Comparison of ENCODE assay signal across 10 cellular contexts in the genomic region with DNA sequence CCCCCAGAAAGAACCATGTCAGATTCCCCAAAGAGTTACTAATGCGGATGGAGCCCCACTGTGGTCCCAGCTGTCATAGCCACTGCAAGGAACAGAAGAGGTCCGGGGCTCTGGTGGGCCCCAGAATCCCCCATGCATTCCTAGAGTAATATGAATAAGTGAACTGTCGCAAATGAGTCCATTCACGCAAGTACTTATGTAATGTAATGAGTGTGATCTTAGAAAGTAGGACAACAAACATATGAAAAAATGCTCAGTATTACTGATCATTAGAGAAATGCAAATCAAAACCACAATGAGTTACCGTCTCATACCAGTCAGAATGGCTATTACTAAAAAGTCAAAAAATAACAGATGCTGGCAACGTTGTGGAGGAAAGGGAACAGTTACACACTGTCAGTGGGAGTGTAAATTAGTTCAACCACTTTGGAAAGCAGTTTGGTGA.
A peak's percentile ranks its signal among the peaks of the same experiment; 100 is the strongest.
DNase-seq lines count a peak whose midpoint lies in the region; ATAC-seq and TF ChIP-seq lines count a peak whose summit lies in the region.
"Had no signal": no experiment of that assay in that cellular context is flagged by ENCODE, and none has a peak within 500 bp of the region (broad histone marks: within the 10 kb centered on the region; RNA-seq: fewer than 3 reads in every experiment).

No MANE protein-coding gene starts in this region.

- H3K4me1 ChIP-seq in heart right ventricle = peaks cover 0 to 6% (median 0%) of the 10 kb centered on the region in 9 donors

- ATAC-seq in GM21447 (IDR thresholded peaks at IDR 0.05; ENCODE audit: unreplicated experiment) (peak; percentile 71), HG03108 (IDR thresholded peaks at IDR 0.05; ENCODE audit: unreplicated experiment) (peak; percentile 50), sciatic nerve (peak; percentile 4), heart right ventricle (no peak)

- TF ChIP-seq CTCF in heart right ventricle (IDR thresholded peaks at IDR 0.05) = no peak

- no peaks in the 10 kb centered on the region for H3K27me3 Mint-ChIP-seq in activated T-cell treated with anti-CD3 and anti-CD28 coated beads, Interleukin-2, amount 50 U/mL, for 24 hours

- intact Hi-C loops in sciatic nerve (cut with DNase I) = no loop called here
- intact Hi-C loops in heart right ventricle (cut with DNase I) = no loop called here

- WGBS in heart right ventricle, 2 donors = 65 to 78% methylated on average over 6 of the region's 6 CpGs

- no peak overlapping the region for H3K4me3 ChIP-seq in heart right ventricle

- DNase-seq in activated T-cell treated with anti-CD3 and anti-CD28 coated beads, Interleukin-2, amount 50 U/mL, for 24 hours = no peak
- DNase-seq in activated T-cell treated with anti-CD3 and anti-CD28 coated beads, Interleukin-2, amount 50 U/mL, for 48 hours = no peak
- DNase-seq in sciatic nerve (ENCODE audit: low spot score) (no peak), heart right ventricle (no peak), NCI-H510A (lab: John Stamatoyannopoulos, UW) (no peak), H4 (ENCODE audit: low spot score) (no peak)
- DNase-seq: NCI-H226, posterior cingulate gyrus had no signal

- H3K27me3 ChIP-seq in heart right ventricle = peaks cover 0 to 9% (median 3%) of the 10 kb centered on the region in 7 donors

- no peaks in the 10 kb centered on the region for H3K9me3 Mint-ChIP-seq in activated T-cell treated with anti-CD3 and anti-CD28 coated beads, Interleukin-2, amount 50 U/mL, for 24 hours

- H3K36me3 Mint-ChIP-seq in activated T-cell treated with anti-CD3 and anti-CD28 coated beads, Interleukin-2, amount 50 U/mL, for 24 hours (ENCODE audit: low read depth) = no peaks in the 10 kb centered on the region

- H3K27ac ChIP-seq in heart right ventricle = no peak overlapping the region

- H3K27ac Mint-ChIP-seq in activated T-cell treated with anti-CD3 and anti-CD28 coated beads, Interleukin-2, amount 50 U/mL, for 24 hours = peak overlapping the region; percentile 78

- peaks cover 0 to 4% (median 0%) of the 10 kb centered on the region in 11 donors for H3K9me3 ChIP-seq in heart right ventricle

- peaks cover 30% of the 10 kb centered on the region for H3K4me1 Mint-ChIP-seq in activated T-cell treated with anti-CD3 and anti-CD28 coated beads, Interleukin-2, amount 50 U/mL, for 24 hours (ENCODE audit: low read depth)

- H3K36me3 ChIP-seq in heart right ventricle = no peaks in the 10 kb centered on the region

- no peak overlapping the region for H3K4me3 Mint-ChIP-seq in activated T-cell treated with anti-CD3 and anti-CD28 coated beads, Interleukin-2, amount 50 U/mL, for 24 hours

Comparison
In these comparisons a context has a peak if more than half of its experiments do, and no peak if none do; other contexts are left out.
1. ATAC-seq: peak in GM21447 (single experiment), HG03108 (single experiment) and sciatic nerve (single experiment); none in heart right ventricle (0 of 8).